Comparison of ENCODE assay signal across 15 cellular contexts in the genomic region with DNA sequence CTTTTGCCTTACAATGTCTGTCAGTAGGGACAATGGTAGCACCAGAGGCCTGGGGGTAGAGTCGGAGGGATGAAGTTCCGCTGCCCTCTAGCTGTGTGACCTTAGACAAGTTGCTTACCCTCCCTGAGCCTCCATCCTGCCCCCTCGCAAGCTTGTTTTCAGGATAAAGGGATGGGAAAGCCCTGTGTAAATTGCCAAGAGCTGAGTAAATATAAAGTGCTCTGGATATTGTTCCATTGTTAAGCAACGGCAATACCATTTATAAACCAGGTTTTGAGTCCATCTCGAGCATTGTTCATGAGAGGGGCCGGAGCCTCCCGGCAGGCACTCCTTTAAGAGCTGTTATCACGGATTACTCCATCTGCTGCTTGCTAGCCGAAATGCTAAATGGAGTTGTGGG.
DNase-seq lines count a peak whose midpoint lies in the region; ATAC-seq, FAIRE-seq and TF ChIP-seq lines count a peak whose summit lies in the region.
"Had no signal": no experiment of that assay in that cellular context is flagged by ENCODE, and none has a peak within 500 bp of the region (broad histone marks: within the 10 kb centered on the region; RNA-seq: fewer than 3 reads in every experiment).

No MANE protein-coding gene starts in this region.

- CTCF ChIA-PET in A673 (lab: Charles Lee), result no interaction called here
- CTCF ChIA-PET in H1 (lab: Charles Lee; ENCODE audit: partially characterized antibody), result interaction anchor here (1.0 kb wide), 1 partner anchor 26 kb away, joined by 3 read pairs; no protein-coding TSS in a partner anchor

- TF ChIP-seq POLR2A in H1 (IDR thresholded peaks at IDR 0.05; ENCODE audit: control extremely low read depth in 1 of 2, low read depth in 2 of 2, low read length in 2 of 2), result no peak

- H3K79me1 ChIP-seq in H1 (ENCODE audit: low read depth, low read length), result no peaks in the 10 kb centered on the region

- H3F3A ChIP-seq in GM23248 (ENCODE audit: insufficient read depth), result peaks cover 34% of the 10 kb centered on the region

- DNase-seq in A673 (ENCODE audit: low spot score) (peak; percentile 45), GM23248 (peak; percentile 65), H1 (ENCODE audit: low read depth in 1 of 2, low spot score in 2 of 2) (no peak), pons (ENCODE audit: low spot score) (peak; percentile 45), iPS-NIHi7 (ENCODE audit: extremely low spot score) (no peak), occipital lobe (lab: John Stamatoyannopoulos, UW) (no peak)
- DNase-seq: activated naive CD4-positive, alpha-beta T cell treated with anti-CD3 and anti-CD28 coated beads, Interleukin-2, amount 50 U/mL, for 16 hours; NCI-H2171; stimulated activated CD4-positive, alpha-beta T cell treated with anti-CD3 and anti-CD28 coated beads, Interleukin-15, amount 100 ng/mL, for 24 hours; stimulated activated CD8-positive, alpha-beta memory T cell treated with anti-CD3 and anti-CD28 coated beads, Interleukin-4, amount 100 ng/mL, for 48 hours had no signal

- TF ChIP-seq RAD21 in H1 (IDR thresholded peaks at IDR 0.05 in 1 of 2, conservative IDR thresholded peaks at IDR 0.05 in 1 of 2; ENCODE audit: low read depth in 2 of 2, low read length in 2 of 2), result peak; percentile 29; a peak in 3 of 4 replicates

- no peak overlapping the region for H3K56ac ChIP-seq in H1 (replicated peaks; ENCODE audit: insufficient read length, low read depth, low read length)

- no peak overlapping the region for H3K4me3 ChIP-seq in A673 (ENCODE audit: low read depth, low read length, poor library complexity, severe bottlenecking)
- H3K4me3 ChIP-seq in GM23248, result peak overlapping the region; percentile 35
- H3K4me3 ChIP-seq in H1 (ENCODE audit: extremely low read depth in 1 of 4, insufficient read depth in 2 of 4, low read depth in 3 of 4, low read length in 4 of 4), result no peak overlapping the region
- H3K4me3 ChIP-seq: BLaER1 treated with 17β-estradiol and CSF1 and Interleukin-3, amounts not matched to agents 10 nM and 100 nM; Peyer's patch had no signal

- H2AFZ ChIP-seq in GM23248 (no peak overlapping the region), H1 (ENCODE audit: low read length) (no peak overlapping the region)

- BruUV-seq in A673 (replicated peaks; lab: Mats Ljungman, UMichigan), result no TSS peak

- no peak overlapping the region for H2BK120ac ChIP-seq in H1 (replicated peaks; ENCODE audit: low read depth, low read length)

- no peak overlapping the region for H3K18ac ChIP-seq in H1 (ENCODE audit: extremely low read depth, low read length)

- H3K9ac ChIP-seq in GM23248, result peak overlapping the region; percentile 7; the same call in 1 of the 2 replicates
- H3K9ac ChIP-seq in H1 (replicated peaks in 1 of 4; ENCODE audit: extremely low read depth in 1 of 4, low read depth in 3 of 4, low read length in 3 of 4), result no peak overlapping the region
- H3K9ac ChIP-seq: BLaER1 treated with 17β-estradiol and CSF1 and Interleukin-3, amounts not matched to agents 10 nM and 100 nM had no signal

- H3K23ac ChIP-seq in H1 (ENCODE audit: insufficient read length), result no peak overlapping the region

- H3K4ac ChIP-seq in H1 (replicated peaks; ENCODE audit: insufficient read length, low read depth, low read length), result no peak overlapping the region

- no peak overlapping the region for H2BK12ac ChIP-seq in H1 (ENCODE audit: low read depth, low read length)

- H2BK20ac ChIP-seq in H1 (ENCODE audit: low read length), result no peak overlapping the region

- 31 to 41% methylated on average over 9 of the region's 9 CpGs for WGBS in GM23248 (ENCODE audit: low coverage in 1 of 2, low lambda C conversion rate in 2 of 2, missing lambda C conversion rate in 2 of 2), 2 experiments
- 90% methylated on average over 9 of the region's 9 CpGs; no CpG with 5 or more reads in 1 of the 2 experiments for WGBS in H1 (ENCODE audit: extremely low coverage in 1 of 2, insufficient coverage in 1 of 2, insufficient read length in 1 of 2, insufficient replicate concordance in 2 of 2, low coverage in 1 of 2, low lambda C conversion rate in 2 of 2, missing lambda C conversion rate in 1 of 2), 2 experiments

- no peaks in the 10 kb centered on the region for H3K9me2 ChIP-seq in GM23248 (ENCODE audit: insufficient read depth)

- H3K4me2 ChIP-seq in GM23248 (ENCODE audit: unreplicated experiment) (peak overlapping the region; percentile 54), H1 (ENCODE audit: insufficient read depth in 1 of 2, low read depth in 2 of 2, low read length in 2 of 2) (no peak overlapping the region)
- H3K4me2 ChIP-seq: BLaER1 treated with 17β-estradiol and CSF1 and Interleukin-3, amounts not matched to agents 10 nM and 100 nM had no signal

- H3K27ac ChIP-seq in A673 (ENCODE audit: low read depth, low read length, poor library complexity, severe bottlenecking) (peak overlapping the region; percentile 57), GM23248 (peak overlapping the region; percentile 55), H1 (ENCODE audit: low read depth, low read length) (no peak overlapping the region)
- H3K27ac ChIP-seq: BLaER1 treated with 17β-estradiol and CSF1 and Interleukin-3, amounts not matched to agents 10 nM and 100 nM had no signal

- POLR2A ChIA-PET in A673 (lab: Charles Lee; ENCODE audit: low non-redundant PET), result no interaction called here
- POLR2A ChIA-PET in H1 (lab: Charles Lee; ENCODE audit: partially characterized antibody), result interaction anchor here (1.5 kb wide), 1 partner anchor 43 kb away, joined by 3 read pairs; no protein-coding TSS in a partner anchor

- ATAC-seq in HG03108 (IDR thresholded peaks at IDR 0.05; ENCODE audit: unreplicated experiment) (no peak), GM21381 (IDR thresholded peaks at IDR 0.05; ENCODE audit: unreplicated experiment) (no peak)

- FAIRE-seq in H1 (lab: Jason Lieb, UNC), result no peak
- FAIRE-seq: G401.6 had no signal

- H3K23me2 ChIP-seq in H1 (ENCODE audit: low read depth, low read length), result no peaks in the 10 kb centered on the region

- H2BK5ac ChIP-seq in H1 (ENCODE audit: low read depth, low read length), result no peak overlapping the region

- H4K5ac ChIP-seq in H1 (ENCODE audit: insufficient read length, low read depth, low read length), result no peak overlapping the region

- H2AK5ac ChIP-seq in H1 (ENCODE audit: low read depth, low read length), result no peak overlapping the region

- no peak overlapping the region for H3K14ac ChIP-seq in H1 (ENCODE audit: insufficient read length)

- H3K36me3 ChIP-seq in A673 (ENCODE audit: insufficient read depth, low read length, poor library complexity, severe bottlenecking) (no peaks in the 10 kb centered on the region), GM23248 (ENCODE audit: low read depth) (no peaks in the 10 kb centered on the region), H1 (ENCODE audit: control insufficient read depth in 2 of 4, insufficient read depth in 4 of 4, low read length in 3 of 4) (no peaks in the 10 kb centered on the region)
- H3K36me3 ChIP-seq: BLaER1 treated with 17β-estradiol and CSF1 and Interleukin-3, amounts not matched to agents 10 nM and 100 nM had no signal

- intact Hi-C loops in A673 (cut with micrococcal nuclease; ENCODE audit: unreplicated experiment), result no loop called here

- H4K20me1 ChIP-seq in GM23248 (ENCODE audit: insufficient read depth) (no peaks in the 10 kb centered on the region), H1 (replicated peaks in 1 of 2; ENCODE audit: control insufficient read depth in 1 of 2, insufficient read depth in 2 of 2, low read length in 2 of 2) (no peaks in the 10 kb centered on the region)
- H4K20me1 ChIP-seq: BLaER1 treated with 17β-estradiol and CSF1 and Interleukin-3, amounts not matched to agents 10 nM and 100 nM had no signal

- no peak for TF ChIP-seq CTCF in A673 (conservative IDR thresholded peaks at IDR 0.05; ENCODE audit: low read depth, low read length)
- TF ChIP-seq CTCF in H1 (IDR thresholded peaks at IDR 0.05; ENCODE audit: control extremely low read depth in 1 of 3, insufficient read depth in 1 of 3, low read depth in 1 of 3, low read length in 3 of 3), result peak in 1 of 3 experiments; percentile 8; a peak in 1 of 4 replicates

- H3K79me2 ChIP-seq in GM23248 (ENCODE audit: insufficient read depth) (no peaks in the 10 kb centered on the region), H1 (ENCODE audit: control insufficient read depth in 1 of 2, insufficient read depth in 2 of 2, low read length in 2 of 2) (no peaks in the 10 kb centered on the region)

- H3K27me3 ChIP-seq in A673 (replicated peaks; ENCODE audit: insufficient read depth, low read depth, low read length, poor library complexity) (no peaks in the 10 kb centered on the region), GM23248 (replicated peaks; ENCODE audit: insufficient read depth) (0 out of 2 replicates have a peak, but pooled peaks cover 8% of the 10 kb centered on the region), H1 (replicated peaks in 1 of 4; ENCODE audit: control insufficient read depth in 3 of 4, extremely low read depth in 1 of 4, insufficient read depth in 3 of 4, low read length in 3 of 4) (no peaks in the 10 kb centered on the region)
- H3K27me3 ChIP-seq: Peyer's patch had no signal

- H3K4me1 ChIP-seq in A673 (ENCODE audit: insufficient read depth, low read length, poor library complexity, severe bottlenecking) (peaks cover 85% of the 10 kb centered on the region), GM23248 (ENCODE audit: insufficient read depth) (peaks cover 46% of the 10 kb centered on the region), H1 (replicated peaks in 1 of 4; ENCODE audit: control insufficient read depth in 3 of 4, insufficient read depth in 4 of 4, low read length in 3 of 4) (peaks cover 0 to 6% (median 0%) of the 10 kb centered on the region in 4 experiments; a peak in 1 of 7 replicates)

- no peak overlapping the region for H2BK15ac ChIP-seq in H1 (ENCODE audit: low read length)

- H3K9me3 ChIP-seq in A673 (ENCODE audit: low read depth, low read length, poor library complexity, severe bottlenecking) (peaks cover 8% of the 10 kb centered on the region), GM23248 (ENCODE audit: low read depth) (no peaks in the 10 kb centered on the region), H1 (ENCODE audit: insufficient read depth in 2 of 2, low read depth in 1 of 2, low read length in 1 of 2) (no peaks in the 10 kb centered on the region)
- H3K9me3 ChIP-seq: BLaER1 treated with 17β-estradiol and CSF1 and Interleukin-3, amounts not matched to agents 10 nM and 100 nM; Peyer's patch had no signal

- in situ Hi-C loops in GM23248 (cut with MboI), result no loop called here

- H4K8ac ChIP-seq in H1 (ENCODE audit: extremely low read depth, insufficient read depth, low read length), result no peak overlapping the region; the same call in 1 of the 2 replicates

- no peak overlapping the region for H4K91ac ChIP-seq in H1 (replicated peaks; ENCODE audit: insufficient read length, low read length)

- no peak for TF ChIP-seq EP300 in H1 (IDR thresholded peaks at IDR 0.05; ENCODE audit: borderline replicate concordance in 1 of 2, low read depth in 2 of 2, low read length in 2 of 2)

TF ChIP-seq in H1, 55 proteins besides CTCF, POLR2A, EP300 and RAD21:
- no peak for TF ChIP-seq SP4 (IDR thresholded peaks at IDR 0.05; ENCODE audit: low read length)
- TF ChIP-seq SRF (IDR thresholded peaks at IDR 0.05; ENCODE audit: low read depth, low read length), result no peak
TF ChIP-seq in H1: peak in this region for 0.

Comparison
In these comparisons a context has a peak if more than half of its experiments do, and no peak if none do; other contexts are left out.
1. DNase-seq: peak in A673 (single experiment), GM23248 (single experiment) and pons (single experiment); none in H1 (0 of 2), iPS-NIHi7 (single experiment) and occipital lobe (single experiment).